In the genomic region with DNA sequence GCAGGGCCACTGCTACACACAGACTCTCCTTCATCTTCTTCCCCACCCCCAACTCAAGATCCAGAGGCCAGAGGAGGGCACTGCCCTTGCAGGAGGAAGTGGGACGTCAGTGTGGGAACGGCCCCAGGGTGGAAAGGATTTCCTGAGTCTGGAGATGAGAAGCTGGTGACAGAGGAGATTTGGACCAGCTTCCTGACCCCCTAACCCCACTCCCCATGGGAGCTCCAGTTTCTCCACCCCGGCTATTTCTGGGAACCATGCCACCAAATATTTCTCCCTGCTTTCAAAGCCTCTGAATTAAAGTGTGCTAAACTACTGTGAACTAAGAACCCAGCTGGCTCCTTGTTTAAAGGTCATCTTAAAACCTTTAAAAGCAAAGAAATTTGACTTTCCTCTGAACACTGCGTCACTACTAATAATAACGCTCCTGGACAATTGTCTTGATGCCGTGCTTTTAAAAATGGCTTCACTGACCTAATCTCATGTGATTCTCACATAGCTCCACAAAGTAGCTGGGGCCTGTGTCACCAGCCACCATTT, we compare ENCODE assay signal across 9 cellular contexts. TPM values are rescaled to one million over a fixed set of nuclear protein-coding genes. Genes with fewer than 3 reads are reported as not detected.
DNase-seq lines count a peak whose midpoint lies in the region; ATAC-seq, FAIRE-seq and TF ChIP-seq lines count a peak whose summit lies in the region.
"Had no signal": no experiment of that assay in that cellular context is flagged by ENCODE, and none has a peak within 500 bp of the region (broad histone marks: within the 10 kb centered on the region; RNA-seq: fewer than 3 reads in every experiment).

No MANE protein-coding gene starts in this region.

- no peak overlapping the region for H2AFZ ChIP-seq in HepG2 (ENCODE audit: low read length)

- no peak for TF ChIP-seq POLR2A in HepG2 (IDR thresholded peaks at IDR 0.05; ENCODE audit: insufficient read depth in 1 of 2, low read depth in 2 of 2, low read length in 2 of 2)

- no TSS peak for BruUV-seq in HepG2 (replicated peaks; lab: Mats Ljungman, UMichigan)

- POLR2A ChIA-PET in HepG2 (lab: Yijun Ruan, JAX) = no interaction called here

- no peaks in the 10 kb centered on the region for H3K79me2 ChIP-seq in HepG2 (ENCODE audit: insufficient read depth, low read length)

- no peak overlapping the region for H3K4me2 ChIP-seq in HepG2 (ENCODE audit: low read depth, low read length)

- no peak overlapping the region for H3K4me3 ChIP-seq in liver (ENCODE audit: low read depth in 1 of 3, low read length in 3 of 3)
- H3K4me3 ChIP-seq in HepG2 (replicated peaks in 1 of 3; ENCODE audit: insufficient read depth in 1 of 3, low read depth in 2 of 3, low read length in 3 of 3) = no peak overlapping the region
- no peak overlapping the region for H3K4me3 ChIP-seq in muscle layer of duodenum (ENCODE audit: low read depth in 1 of 2, low read length in 2 of 2)

- no peak overlapping the region for H3K9ac ChIP-seq in liver (ENCODE audit: low read depth in 1 of 2, low read length in 2 of 2)
- H3K9ac ChIP-seq in HepG2 (ENCODE audit: insufficient read depth, low read depth, low read length) = no peak overlapping the region

- in situ Hi-C loops in HepG2 (cut with HindIII; ENCODE audit: extremely low pct_ligation_motif_present, low pct_unique_long_range_greater_than_20kb) = no loop called here

- H4K20me1 ChIP-seq in HepG2 (ENCODE audit: insufficient read depth, low read length) = no peaks in the 10 kb centered on the region

- H3K36me3 ChIP-seq in liver (ENCODE audit: control insufficient read depth in 4 of 4, insufficient read depth in 3 of 4, low read depth in 1 of 4, low read length in 3 of 4) = no peaks in the 10 kb centered on the region
- H3K36me3 ChIP-seq in HepG2 (replicated peaks in 1 of 2; ENCODE audit: control insufficient read depth in 1 of 2, insufficient read depth in 2 of 2, low read length in 2 of 2) = no peaks in the 10 kb centered on the region
- no peaks in the 10 kb centered on the region for H3K36me3 ChIP-seq in muscle layer of duodenum (ENCODE audit: control insufficient read depth in 1 of 2, insufficient read depth in 2 of 2, low read length in 2 of 2)

- FAIRE-seq in HepG2 (lab: Jason Lieb, UNC) = no peak

- DNase-seq in HepG2 (ENCODE audit: low spot score) (no peak), occipital lobe (lab: John Stamatoyannopoulos, UW) (no peak), NCI-H2107 treated with DMSO at 0.1 percent for 48 hours (lab: John Stamatoyannopoulos, UW; ENCODE audit: unreplicated experiment) (no peak), NCI-H82 treated with DMSO at 0.1 percent for 48 hours (lab: John Stamatoyannopoulos, UW; ENCODE audit: unreplicated experiment) (no peak)
- DNase-seq: CD8-positive, alpha-beta T cell had no signal

- intact Hi-C loops in HepG2 (cut with micrococcal nuclease; ENCODE audit: unreplicated experiment) = no loop called here

- CTCF ChIA-PET in HepG2 (lab: Yijun Ruan, JAX; ENCODE audit: low intra/inter-chr PET ratio, low total read pairs) = no interaction called here

- TF ChIP-seq CTCF in liver (IDR thresholded peaks at IDR 0.05; ENCODE audit: low read depth, low read length, missing input control) (no peak), HepG2 (CRISPR knock-in tag; IDR thresholded peaks at IDR 0.05) (no peak)

- H3K9me3 ChIP-seq in liver (ENCODE audit: control insufficient read depth in 4 of 4, low read length in 3 of 4) (no peaks in the 10 kb centered on the region), HepG2 (ENCODE audit: low read length) (no peaks in the 10 kb centered on the region), muscle layer of duodenum (ENCODE audit: control insufficient read depth in 1 of 2, low read length in 2 of 2) (no peaks in the 10 kb centered on the region)

- H3K4me1 ChIP-seq in liver (ENCODE audit: control insufficient read depth in 4 of 4, insufficient read depth in 4 of 4, low read length in 3 of 4) = peaks cover 1 to 12% (median 8%) of the 10 kb centered on the region in 4 donors
- H3K4me1 ChIP-seq in HepG2 (ENCODE audit: insufficient read depth, low read length) = peaks cover 8% of the 10 kb centered on the region
- peaks cover 16 to 22% of the 10 kb centered on the region in 2 donors for H3K4me1 ChIP-seq in muscle layer of duodenum (ENCODE audit: control insufficient read depth in 1 of 2, insufficient read depth in 2 of 2, low read length in 2 of 2)

- H3K27me3 ChIP-seq in liver (ENCODE audit: control insufficient read depth in 4 of 4, insufficient read depth in 4 of 4, low read length in 3 of 4) (no peaks in the 10 kb centered on the region), HepG2 (ENCODE audit: control insufficient read depth in 1 of 2, insufficient read depth in 2 of 2, low read length in 2 of 2) (no peaks in the 10 kb centered on the region; a peak in 2 of 5 replicates), muscle layer of duodenum (ENCODE audit: low read depth, low read length) (no peaks in the 10 kb centered on the region)

- H3K27ac ChIP-seq in liver (ENCODE audit: low read depth in 1 of 2, low read length in 2 of 2) = peak overlapping the region; percentile 56 to 74
- H3K27ac ChIP-seq in HepG2 (ENCODE audit: extremely low read length, insufficient read depth, low read length) = no peak overlapping the region
- peak overlapping the region; percentile 70 for H3K27ac ChIP-seq in muscle layer of duodenum (ENCODE audit: low read length)

- TF ChIP-seq EP300 in HepG2 (IDR thresholded peaks at IDR 0.05; ENCODE audit: low read depth in 2 of 2, low read length in 2 of 2) (no peak), HepG2 (CRISPR knock-in tag; IDR thresholded peaks at IDR 0.05; ENCODE audit: borderline replicate concordance) (no peak)

- peak; percentile 16 to 34 for TF ChIP-seq RAD21 in liver (IDR thresholded peaks at IDR 0.05)
- TF ChIP-seq RAD21 in HepG2 (CRISPR knock-in tag; IDR thresholded peaks at IDR 0.05) = no peak

- ATAC-seq in HepG2 (no peak), esophagus mucosa (peak; percentile 71), GM19328 (IDR thresholded peaks at IDR 0.05; ENCODE audit: unreplicated experiment) (no peak)
- ATAC-seq: CD8-positive, alpha-beta T cell had no signal

- WGBS in liver = 50% methylated on average over 6 of the region's 6 CpGs
- WGBS in HepG2 (ENCODE audit: low lambda C conversion rate) = 0% methylated on average over 5 of the region's 6 CpGs

TF ChIP-seq in liver, 16 proteins besides CTCF, POLR2A, EP300 and RAD21 (continues in another document):
- peak; percentile 4 to 67 for TF ChIP-seq RXRA (IDR thresholded peaks at IDR 0.05)

TF ChIP-seq in HepG2, 621 proteins besides CTCF, POLR2A, EP300 and RAD21 (continues in another document):
- no peak for TF ChIP-seq FOSL2 (CRISPR knock-in tag; IDR thresholded peaks at IDR 0.05)

RNA-seq across cellular contexts. Expression of a gene that starts 46.6 kb away (rescaled TPM):
- total RNA-seq in liver (10 to 100 TPM; 19.7 to 22.1 TPM), HepG2 (2016; rRNA removed; fragmentation: Illumina TruSeq; extraction: Trizol) (61.2 and 73.7 TPM in 2 replicates), esophagus mucosa (49.1 TPM), occipital lobe (43.0 TPM)
- polyA plus RNA-seq in liver (10 to 100 TPM; 17.6 to 47.0 TPM), HepG2 (2011; rRNA removed) (26.0 and 27.6 TPM in 2 replicates)
- 41.5 and 45.6 TPM in 2 replicates for total RNA-seq in HepG2 (2016; cell fraction: cytosol; rRNA removed; fragmentation: Illumina TruSeq; extraction: Trizol; ENCODE audit: low read depth)
- 63.8 and 74.1 TPM in 2 replicates for total RNA-seq in HepG2 (2016; cell fraction: insoluble cytoplasmic fraction; rRNA removed; fragmentation: Illumina TruSeq; extraction: Trizol)
- total RNA-seq in HepG2 (2016; cell fraction: membrane; rRNA removed; fragmentation: Illumina TruSeq; extraction: Trizol) = 40.8 and 43.7 TPM in 2 replicates
- 42.3 and 46.0 TPM in 2 replicates for total RNA-seq in HepG2 (2016; cell fraction: nucleus; rRNA removed; fragmentation: Illumina TruSeq; extraction: Trizol)
- polyA plus RNA-seq in HepG2 (2011; cell fraction: cytosol; rRNA removed) = 10.0 and 18.5 TPM in 2 replicates
- polyA plus RNA-seq in HepG2 (2011; cell fraction: nucleus; rRNA removed) = 18.8 and 23.9 TPM in 2 replicates
- 40.3 and 49.4 TPM in 2 replicates for polyA plus RNA-seq in HepG2 (2012)
- 39.3 and 49.7 TPM in 2 replicates for polyA plus RNA-seq in HepG2 (2016; cell fraction: cytosol; fragmentation: Illumina TruSeq; extraction: Trizol; ENCODE audit: low read depth)
- 85.1 and 88.1 TPM in 2 replicates for polyA plus RNA-seq in HepG2 (2016; cell fraction: insoluble cytoplasmic fraction; fragmentation: Illumina TruSeq; extraction: Trizol; ENCODE audit: low read depth)
- 42.4 and 46.8 TPM in 2 replicates for polyA plus RNA-seq in HepG2 (2016; cell fraction: membrane; fragmentation: Illumina TruSeq; extraction: Trizol; ENCODE audit: low read depth)
- 79.7 TPM in 2 replicates for polyA plus RNA-seq in HepG2 (2016; cell fraction: nucleus; fragmentation: Illumina TruSeq; extraction: Trizol; ENCODE audit: insufficient read depth, low read depth)
- 4.7 and 10.9 TPM in 2 replicates for polyA minus RNA-seq in HepG2 (2011; rRNA and poly(A)+ RNA removed; ENCODE audit: low replicate concordance)
- 10.6 and 13.9 TPM in 2 replicates for polyA minus RNA-seq in HepG2 (2011; cell fraction: cytosol; rRNA and poly(A)+ RNA removed)
- 60.4 and 61.5 TPM in 2 replicates for polyA minus RNA-seq in HepG2 (2011; cell fraction: nucleus; rRNA and poly(A)+ RNA removed)

RNA-seq across cellular contexts. Expression of a gene that starts 46.7 kb away (rescaled TPM):
- under 1 TPM; 0.17 to 0.23 TPM for total RNA-seq in liver
- under 1 TPM; 0.11 to 0.17 TPM for polyA plus RNA-seq in liver
- 1.3 and 2.0 TPM in 2 replicates for total RNA-seq in HepG2 (2016; rRNA removed; fragmentation: Illumina TruSeq; extraction: Trizol)
- 0.44 and 0.61 TPM in 2 replicates for total RNA-seq in HepG2 (2016; cell fraction: cytosol; rRNA removed; fragmentation: Illumina TruSeq; extraction: Trizol; ENCODE audit: low read depth)
- total RNA-seq in HepG2 (2016; cell fraction: insoluble cytoplasmic fraction; rRNA removed; fragmentation: Illumina TruSeq; extraction: Trizol) = 1.3 and 1.8 TPM in 2 replicates
- 0.83 and 1.2 TPM in 2 replicates for total RNA-seq in HepG2 (2016; cell fraction: membrane; rRNA removed; fragmentation: Illumina TruSeq; extraction: Trizol)
- total RNA-seq in HepG2 (2016; cell fraction: nucleus; rRNA removed; fragmentation: Illumina TruSeq; extraction: Trizol) = 1.3 TPM in 2 replicates
- 0.96 and 1.4 TPM in 2 replicates for polyA plus RNA-seq in HepG2 (2011; rRNA removed)
- 1.3 and 1.5 TPM in 2 replicates for polyA plus RNA-seq in HepG2 (2011; cell fraction: cytosol; rRNA removed)
- 0.90 and 1.0 TPM in 2 replicates for polyA plus RNA-seq in HepG2 (2011; cell fraction: nucleus; rRNA removed)
- polyA plus RNA-seq in HepG2 (2012) = 1.0 and 1.3 TPM in 2 replicates
- polyA plus RNA-seq in HepG2 (2016; cell fraction: cytosol; fragmentation: Illumina TruSeq; extraction: Trizol; ENCODE audit: low read depth) = 0.07 and 0.12 TPM in 2 replicates
- 1.7 and 2.0 TPM in 2 replicates for polyA plus RNA-seq in HepG2 (2016; cell fraction: insoluble cytoplasmic fraction; fragmentation: Illumina TruSeq; extraction: Trizol; ENCODE audit: low read depth)
- 0.34 and 0.38 TPM in 2 replicates for polyA plus RNA-seq in HepG2 (2016; cell fraction: membrane; fragmentation: Illumina TruSeq; extraction: Trizol; ENCODE audit: low read depth)
- polyA plus RNA-seq in HepG2 (2016; cell fraction: nucleus; fragmentation: Illumina TruSeq; extraction: Trizol; ENCODE audit: insufficient read depth, low read depth) = 0.82 and 1.1 TPM in 2 replicates
- 1.8 and 3.3 TPM in 2 replicates for polyA minus RNA-seq in HepG2 (2011; rRNA and poly(A)+ RNA removed; ENCODE audit: low replicate concordance)
- polyA minus RNA-seq in HepG2 (2011; cell fraction: cytosol; rRNA and poly(A)+ RNA removed) = 0.89 and 0.97 TPM in 2 replicates
- 1.5 and 2.3 TPM in 2 replicates for polyA minus RNA-seq in HepG2 (2011; cell fraction: nucleus; rRNA and poly(A)+ RNA removed)
- total RNA-seq in esophagus mucosa = 0.32 TPM
- 1.9 TPM for total RNA-seq in occipital lobe
